Comparison of ENCODE assay signal across 10 cellular contexts in the genomic region with DNA sequence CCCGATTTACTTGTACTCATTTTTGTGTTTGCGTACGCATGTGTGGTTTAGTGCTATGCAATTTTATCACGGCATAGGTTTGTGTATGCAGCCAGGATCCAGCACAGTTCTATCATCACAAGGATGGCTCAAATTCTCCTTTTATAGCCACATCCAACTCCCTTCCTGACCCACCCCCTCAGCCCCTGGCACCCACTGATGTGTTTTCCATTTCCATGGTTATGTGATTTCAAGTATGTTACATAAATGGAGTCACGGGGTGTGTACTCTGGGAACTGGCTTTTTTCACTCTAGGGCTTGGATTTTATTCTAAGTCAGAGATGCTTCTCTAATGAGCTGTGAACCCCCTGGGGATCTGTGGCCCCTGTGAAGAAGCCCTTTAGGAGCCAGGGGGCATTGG. TPM values are rescaled to one million over a fixed set of nuclear protein-coding genes. Genes with fewer than 3 reads are reported as not detected.
DNase-seq lines count a peak whose midpoint lies in the region; ATAC-seq and TF ChIP-seq lines count a peak whose summit lies in the region.
"Had no signal": no experiment of that assay in that cellular context is flagged by ENCODE, and none has a peak within 500 bp of the region (broad histone marks: within the 10 kb centered on the region; RNA-seq: fewer than 3 reads in every experiment).

No MANE protein-coding gene starts in this region.

- H3K9me3 ChIP-seq in lung (ENCODE audit: control insufficient read depth in 2 of 2, insufficient read depth in 1 of 2, low read length in 1 of 2), result no peaks in the 10 kb centered on the region

- no peak for ATAC-seq in central memory CD8-positive, alpha-beta T cell (replicated peaks; ENCODE audit: extremely low read depth, poor library complexity, severe bottlenecking)
- peak; percentile 28 for ATAC-seq in lung (ENCODE audit: insufficient read depth, low FRiP score)
- ATAC-seq: K562 had no signal

- in situ Hi-C loops in G401 (cut with HindIII; ENCODE audit: low sequenced_read_pairs), result no loop called here

- no peaks in the 10 kb centered on the region for H3K27me3 ChIP-seq in lung (ENCODE audit: control insufficient read depth, insufficient read depth)

- H3K36me3 Mint-ChIP-seq in central memory CD8-positive, alpha-beta T cell (ENCODE audit: insufficient read depth), result peaks cover 26% of the 10 kb centered on the region

- H3K27ac Mint-ChIP-seq in central memory CD8-positive, alpha-beta T cell (ENCODE audit: low read depth), result peak overlapping the region; percentile 73

- 52 to 75% methylated on average over 5 of the region's 5 CpGs for WGBS in lung, 2 donors

- TF ChIP-seq CTCF in lung (IDR thresholded peaks at IDR 0.05; ENCODE audit: control extremely low read depth, extremely low read depth), result no peak

- H3K36me3 ChIP-seq in lung (ENCODE audit: control insufficient read depth in 2 of 2, insufficient read depth in 2 of 2, low read length in 2 of 2), result peaks cover 2 to 17% of the 10 kb centered on the region in 2 donors

- peaks cover 52% of the 10 kb centered on the region for H3K4me1 Mint-ChIP-seq in central memory CD8-positive, alpha-beta T cell

- H3K4me1 ChIP-seq in lung (ENCODE audit: control insufficient read depth in 2 of 2, insufficient read depth in 2 of 2, low read length in 2 of 2), result peaks cover 0 to 28% of the 10 kb centered on the region in 2 donors

- H3K27ac ChIP-seq in lung (ENCODE audit: low read depth in 1 of 2, low read length in 1 of 2) (peak overlapping the region; percentile 30 to 91), temporal lobe (ENCODE audit: low read depth, low read length) (peak overlapping the region; percentile 40)
- H3K27ac ChIP-seq: 22Rv1 had no signal

- no peaks in the 10 kb centered on the region for H3K9me3 Mint-ChIP-seq in central memory CD8-positive, alpha-beta T cell

- H3K4me3 Mint-ChIP-seq in central memory CD8-positive, alpha-beta T cell, result no peak overlapping the region

- H3K4me3 ChIP-seq in lung, result no peak overlapping the region
- H3K4me3 ChIP-seq: K562 had no signal

- DNase-seq in DMS79 treated with DMSO at 0.1 percent for 48 hours (lab: John Stamatoyannopoulos, UW) (peak; percentile 28), DMS79 (lab: John Stamatoyannopoulos, UW) (no peak), lung (ENCODE audit: low spot score) (peak; percentile 62), G401 (ENCODE audit: low spot score) (no peak), DMS153 (lab: John Stamatoyannopoulos, UW) (no peak)
- no peak for DNase-seq in central memory CD8-positive, alpha-beta T cell (ENCODE audit: low spot score in 2 of 2)
- DNase-seq in activated CD8-positive, alpha-beta memory T cell treated with anti-CD3 and anti-CD28 coated beads for 24 hours, result no peak

- H3K27me3 Mint-ChIP-seq in central memory CD8-positive, alpha-beta T cell, result no peaks in the 10 kb centered on the region

RNA-seq across cellular contexts. Expression of a gene that starts 16.8 kb away (rescaled TPM):
- total RNA-seq in lung, result 100 to 1,000 TPM in 1 of 2 donors, 10 to 100 TPM in 1; 79.8 to 148 TPM
- 100 to 1,000 TPM in 1 of 2 donors, 10 to 100 TPM in 1; 61.3 to 175 TPM for polyA plus RNA-seq in lung
- total RNA-seq in temporal lobe, result 3.2 TPM
- 12.1 and 22.7 TPM in 2 replicates for total RNA-seq in G401 (2014; rRNA removed; shearing (Covaris generic))

Comparison
In these comparisons a context has a peak if more than half of its experiments do, and no peak if none do; other contexts are left out.
1. DNase-seq: peak in DMS79 treated with DMSO at 0.1 percent for 48 hours (single experiment) and lung (single experiment); none in DMS79 (single experiment), central memory CD8-positive, alpha-beta T cell (0 of 2), activated CD8-positive, alpha-beta memory T cell treated with anti-CD3 and anti-CD28 coated beads for 24 hours (single experiment), G401 (single experiment) and DMS153 (single experiment).